Comparison of ENCODE assay signal across 1 cellular context in the genomic region with DNA sequence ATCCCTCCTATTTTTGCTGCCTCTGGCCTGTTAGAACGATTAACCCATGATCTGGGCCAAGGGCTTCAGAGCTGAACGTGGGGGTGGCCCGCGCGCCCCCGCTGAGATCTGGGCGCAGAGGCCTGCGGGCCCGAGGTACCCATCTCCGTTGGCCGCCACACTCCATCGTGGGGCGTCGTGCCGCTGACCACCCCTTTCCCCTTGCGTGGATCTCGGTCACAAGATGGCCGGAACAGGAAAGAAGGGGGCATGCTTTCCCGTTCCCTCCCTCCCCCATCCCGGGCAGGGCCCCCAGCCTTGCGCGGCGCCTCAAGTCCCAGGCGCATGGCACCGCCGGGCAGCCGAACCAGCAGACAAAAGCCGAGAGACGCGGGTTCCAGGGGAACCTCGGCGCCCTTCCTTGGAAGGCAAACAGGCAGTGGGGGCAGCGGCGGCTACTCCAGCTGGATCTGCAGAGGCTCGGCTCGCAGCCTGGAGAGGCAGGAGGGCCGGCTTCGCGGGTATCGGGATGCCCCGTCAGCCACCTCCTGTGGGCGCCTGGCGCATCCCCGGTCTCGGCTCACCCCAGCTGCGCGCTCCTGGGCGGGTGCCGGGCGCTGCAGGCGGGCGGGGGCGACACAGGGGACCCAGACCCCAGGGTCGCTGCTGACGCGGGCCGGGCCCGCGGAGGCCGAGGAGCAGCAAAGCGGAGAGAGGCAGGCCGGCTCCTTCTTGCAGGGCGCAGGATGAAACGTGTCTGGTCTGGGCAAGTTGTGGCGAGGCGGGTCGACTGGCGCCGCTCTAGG.
A peak's percentile ranks its signal among the peaks of the same experiment; 100 is the strongest.
TF ChIP-seq lines count a peak whose summit lies in the region.

No MANE protein-coding gene starts in this region.

TF ChIP-seq in HEK293, 187 proteins besides CTCF, POLR2A, EP300 and RAD21 (continued from another document and continues in another):
- TF ChIP-seq, protein P1, sequence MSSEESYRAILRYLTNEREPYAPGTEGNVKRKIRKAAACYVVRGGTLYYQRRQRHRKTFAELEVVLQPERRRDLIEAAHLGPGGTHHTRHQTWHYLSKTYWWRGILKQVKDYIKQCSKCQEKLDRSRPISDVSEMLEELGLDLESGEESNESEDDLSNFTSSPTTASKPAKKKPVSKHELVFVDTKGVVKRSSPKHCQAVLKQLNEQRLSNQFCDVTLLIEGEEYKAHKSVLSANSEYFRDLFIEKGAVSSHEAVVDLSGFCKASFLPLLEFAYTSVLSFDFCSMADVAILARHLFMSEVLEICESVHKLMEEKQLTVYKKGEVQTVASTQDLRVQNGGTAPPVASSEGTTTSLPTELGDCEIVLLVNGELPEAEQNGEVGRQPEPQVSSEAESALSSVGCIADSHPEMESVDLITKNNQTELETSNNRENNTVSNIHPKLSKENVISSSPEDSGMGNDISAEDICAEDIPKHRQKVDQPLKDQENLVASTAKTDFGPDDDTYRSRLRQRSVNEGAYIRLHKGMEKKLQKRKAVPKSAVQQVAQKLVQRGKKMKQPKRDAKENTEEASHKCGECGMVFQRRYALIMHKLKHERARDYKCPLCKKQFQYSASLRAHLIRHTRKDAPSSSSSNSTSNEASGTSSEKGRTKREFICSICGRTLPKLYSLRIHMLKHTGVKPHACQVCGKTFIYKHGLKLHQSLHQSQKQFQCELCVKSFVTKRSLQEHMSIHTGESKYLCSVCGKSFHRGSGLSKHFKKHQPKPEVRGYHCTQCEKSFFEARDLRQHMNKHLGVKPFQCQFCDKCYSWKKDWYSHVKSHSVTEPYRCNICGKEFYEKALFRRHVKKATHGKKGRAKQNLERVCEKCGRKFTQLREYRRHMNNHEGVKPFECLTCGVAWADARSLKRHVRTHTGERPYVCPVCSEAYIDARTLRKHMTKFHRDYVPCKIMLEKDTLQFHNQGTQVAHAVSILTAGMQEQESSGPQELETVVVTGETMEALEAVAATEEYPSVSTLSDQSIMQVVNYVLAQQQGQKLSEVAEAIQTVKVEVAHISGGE (tag by site-specific recombination; conservative IDR thresholded peaks at IDR 0.05; ENCODE audit: low read depth), result peak; percentile 59; the same call in 1 of the 2 replicates
- TF ChIP-seq KLF10 (tag by site-specific recombination; IDR thresholded peaks at IDR 0.05), result no peak
- TF ChIP-seq, protein P2, sequence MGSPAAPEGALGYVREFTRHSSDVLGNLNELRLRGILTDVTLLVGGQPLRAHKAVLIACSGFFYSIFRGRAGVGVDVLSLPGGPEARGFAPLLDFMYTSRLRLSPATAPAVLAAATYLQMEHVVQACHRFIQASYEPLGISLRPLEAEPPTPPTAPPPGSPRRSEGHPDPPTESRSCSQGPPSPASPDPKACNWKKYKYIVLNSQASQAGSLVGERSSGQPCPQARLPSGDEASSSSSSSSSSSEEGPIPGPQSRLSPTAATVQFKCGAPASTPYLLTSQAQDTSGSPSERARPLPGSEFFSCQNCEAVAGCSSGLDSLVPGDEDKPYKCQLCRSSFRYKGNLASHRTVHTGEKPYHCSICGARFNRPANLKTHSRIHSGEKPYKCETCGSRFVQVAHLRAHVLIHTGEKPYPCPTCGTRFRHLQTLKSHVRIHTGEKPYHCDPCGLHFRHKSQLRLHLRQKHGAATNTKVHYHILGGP (tag by site-specific recombination; IDR thresholded peaks at IDR 0.05), result no peak
- no peak for TF ChIP-seq SALL2 (tag by site-specific recombination; IDR thresholded peaks at IDR 0.05; ENCODE audit: borderline replicate concordance)
- TF ChIP-seq ZNF843 (tag by site-specific recombination; IDR thresholded peaks at IDR 0.05), result no peak
- no peak for TF ChIP-seq ZNF214 (tag by site-specific recombination; IDR thresholded peaks at IDR 0.05; ENCODE audit: borderline replicate concordance)
- TF ChIP-seq, protein P3, sequence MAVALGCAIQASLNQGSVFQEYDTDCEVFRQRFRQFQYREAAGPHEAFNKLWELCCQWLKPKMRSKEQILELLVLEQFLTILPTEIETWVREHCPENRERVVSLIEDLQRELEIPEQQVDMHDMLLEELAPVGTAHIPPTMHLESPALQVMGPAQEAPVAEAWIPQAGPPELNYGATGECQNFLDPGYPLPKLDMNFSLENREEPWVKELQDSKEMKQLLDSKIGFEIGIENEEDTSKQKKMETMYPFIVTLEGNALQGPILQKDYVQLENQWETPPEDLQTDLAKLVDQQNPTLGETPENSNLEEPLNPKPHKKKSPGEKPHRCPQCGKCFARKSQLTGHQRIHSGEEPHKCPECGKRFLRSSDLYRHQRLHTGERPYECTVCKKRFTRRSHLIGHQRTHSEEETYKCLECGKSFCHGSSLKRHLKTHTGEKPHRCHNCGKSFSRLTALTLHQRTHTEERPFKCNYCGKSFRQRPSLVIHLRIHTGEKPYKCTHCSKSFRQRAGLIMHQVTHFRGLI (tag by site-specific recombination; IDR thresholded peaks at IDR 0.05), result peak; percentile 42; the same call in 1 of the 2 replicates
- TF ChIP-seq ZNF221 (tag by site-specific recombination; IDR thresholded peaks at IDR 0.05; ENCODE audit: borderline replicate concordance), result no peak
- TF ChIP-seq ZFP3 (tag by site-specific recombination; IDR thresholded peaks at IDR 0.05; ENCODE audit: low read depth), result no peak
- TF ChIP-seq, protein P4, sequence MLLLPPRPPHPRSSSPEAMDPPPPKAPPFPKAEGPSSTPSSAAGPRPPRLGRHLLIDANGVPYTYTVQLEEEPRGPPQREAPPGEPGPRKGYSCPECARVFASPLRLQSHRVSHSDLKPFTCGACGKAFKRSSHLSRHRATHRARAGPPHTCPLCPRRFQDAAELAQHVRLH (tag by site-specific recombination; IDR thresholded peaks at IDR 0.05), result no peak
- TF ChIP-seq ZNF48 (tag by site-specific recombination; IDR thresholded peaks at IDR 0.05), result no peak
- TF ChIP-seq ZNF660 (tag by site-specific recombination; IDR thresholded peaks at IDR 0.05), result peak; percentile 21
- no peak for TF ChIP-seq ZNF561 (tag by site-specific recombination; IDR thresholded peaks at IDR 0.05; ENCODE audit: borderline replicate concordance)
- TF ChIP-seq, protein P5, sequence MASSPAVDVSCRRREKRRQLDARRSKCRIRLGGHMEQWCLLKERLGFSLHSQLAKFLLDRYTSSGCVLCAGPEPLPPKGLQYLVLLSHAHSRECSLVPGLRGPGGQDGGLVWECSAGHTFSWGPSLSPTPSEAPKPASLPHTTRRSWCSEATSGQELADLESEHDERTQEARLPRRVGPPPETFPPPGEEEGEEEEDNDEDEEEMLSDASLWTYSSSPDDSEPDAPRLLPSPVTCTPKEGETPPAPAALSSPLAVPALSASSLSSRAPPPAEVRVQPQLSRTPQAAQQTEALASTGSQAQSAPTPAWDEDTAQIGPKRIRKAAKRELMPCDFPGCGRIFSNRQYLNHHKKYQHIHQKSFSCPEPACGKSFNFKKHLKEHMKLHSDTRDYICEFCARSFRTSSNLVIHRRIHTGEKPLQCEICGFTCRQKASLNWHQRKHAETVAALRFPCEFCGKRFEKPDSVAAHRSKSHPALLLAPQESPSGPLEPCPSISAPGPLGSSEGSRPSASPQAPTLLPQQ (tag by site-specific recombination; IDR thresholded peaks at IDR 0.05), result no peak
- no peak for TF ChIP-seq ZNF211 (tag by site-specific recombination; IDR thresholded peaks at IDR 0.05; ENCODE audit: low read depth)
- no peak for TF ChIP-seq ZBTB1 (tag by site-specific recombination; IDR thresholded peaks at IDR 0.05)
- peak; percentile 65 for TF ChIP-seq ZNF335 (tag by site-specific recombination; conservative IDR thresholded peaks at IDR 0.05)
- TF ChIP-seq ZNF664 (tag by site-specific recombination; IDR thresholded peaks at IDR 0.05), result no peak
- TF ChIP-seq, protein P6, sequence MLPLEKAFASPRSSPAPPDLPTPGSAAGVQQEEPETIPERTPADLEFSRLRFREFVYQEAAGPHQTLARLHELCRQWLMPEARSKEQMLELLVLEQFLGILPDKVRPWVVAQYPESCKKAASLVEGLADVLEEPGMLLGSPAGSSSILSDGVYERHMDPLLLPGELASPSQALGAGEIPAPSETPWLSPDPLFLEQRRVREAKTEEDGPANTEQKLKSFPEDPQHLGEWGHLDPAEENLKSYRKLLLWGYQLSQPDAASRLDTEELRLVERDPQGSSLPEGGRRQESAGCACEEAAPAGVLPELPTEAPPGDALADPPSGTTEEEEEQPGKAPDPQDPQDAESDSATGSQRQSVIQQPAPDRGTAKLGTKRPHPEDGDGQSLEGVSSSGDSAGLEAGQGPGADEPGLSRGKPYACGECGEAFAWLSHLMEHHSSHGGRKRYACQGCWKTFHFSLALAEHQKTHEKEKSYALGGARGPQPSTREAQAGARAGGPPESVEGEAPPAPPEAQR (tag by site-specific recombination; IDR thresholded peaks at IDR 0.05), result no peak
- no peak; the same call in 1 of the 2 replicates for TF ChIP-seq ZNF76 (tag by site-specific recombination; IDR thresholded peaks at IDR 0.05; ENCODE audit: borderline replicate concordance, low read depth)
- TF ChIP-seq ZFP37 (tag by site-specific recombination; IDR thresholded peaks at IDR 0.05), result no peak; the same call in 1 of the 2 replicates
- peak; percentile 54; the same call in 1 of the 2 replicates for TF ChIP-seq ZNF501 (tag by site-specific recombination; IDR thresholded peaks at IDR 0.05)
- no peak for TF ChIP-seq ZNF112 (tag by site-specific recombination; IDR thresholded peaks at IDR 0.05)
- TF ChIP-seq ZNF521 (tag by site-specific recombination; IDR thresholded peaks at IDR 0.05), result no peak
- no peak for TF ChIP-seq ZNF10 (tag by site-specific recombination; IDR thresholded peaks at IDR 0.05)
- peak; percentile 77 for TF ChIP-seq SP2 (tag by site-specific recombination; IDR thresholded peaks at IDR 0.05)
- no peak for TF ChIP-seq ZNF140 (tag by site-specific recombination; IDR thresholded peaks at IDR 0.05)
- peak; percentile 58; the same call in 1 of the 2 replicates for TF ChIP-seq ZBTB20 (tag by site-specific recombination; IDR thresholded peaks at IDR 0.05)
- no peak for TF ChIP-seq ZNF610 (tag by site-specific recombination; IDR thresholded peaks at IDR 0.05; ENCODE audit: borderline replicate concordance)
- TF ChIP-seq ZNF624 (tag by site-specific recombination; IDR thresholded peaks at IDR 0.05), result no peak
- TF ChIP-seq, protein P7, sequence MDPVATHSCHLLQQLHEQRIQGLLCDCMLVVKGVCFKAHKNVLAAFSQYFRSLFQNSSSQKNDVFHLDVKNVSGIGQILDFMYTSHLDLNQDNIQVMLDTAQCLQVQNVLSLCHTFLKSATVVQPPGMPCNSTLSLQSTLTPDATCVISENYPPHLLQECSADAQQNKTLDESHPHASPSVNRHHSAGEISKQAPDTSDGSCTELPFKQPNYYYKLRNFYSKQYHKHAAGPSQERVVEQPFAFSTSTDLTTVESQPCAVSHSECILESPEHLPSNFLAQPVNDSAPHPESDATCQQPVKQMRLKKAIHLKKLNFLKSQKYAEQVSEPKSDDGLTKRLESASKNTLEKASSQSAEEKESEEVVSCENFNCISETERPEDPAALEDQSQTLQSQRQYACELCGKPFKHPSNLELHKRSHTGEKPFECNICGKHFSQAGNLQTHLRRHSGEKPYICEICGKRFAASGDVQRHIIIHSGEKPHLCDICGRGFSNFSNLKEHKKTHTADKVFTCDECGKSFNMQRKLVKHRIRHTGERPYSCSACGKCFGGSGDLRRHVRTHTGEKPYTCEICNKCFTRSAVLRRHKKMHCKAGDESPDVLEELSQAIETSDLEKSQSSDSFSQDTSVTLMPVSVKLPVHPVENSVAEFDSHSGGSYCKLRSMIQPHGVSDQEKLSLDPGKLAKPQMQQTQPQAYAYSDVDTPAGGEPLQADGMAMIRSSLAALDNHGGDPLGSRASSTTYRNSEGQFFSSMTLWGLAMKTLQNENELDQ (tag by site-specific recombination; IDR thresholded peaks at IDR 0.05; ENCODE audit: low read depth), result no peak
- TF ChIP-seq ZNF426 (tag by site-specific recombination; IDR thresholded peaks at IDR 0.05), result no peak
- no peak for TF ChIP-seq ZNF555 (tag by site-specific recombination; conservative IDR thresholded peaks at IDR 0.05)
- TF ChIP-seq, protein P8, sequence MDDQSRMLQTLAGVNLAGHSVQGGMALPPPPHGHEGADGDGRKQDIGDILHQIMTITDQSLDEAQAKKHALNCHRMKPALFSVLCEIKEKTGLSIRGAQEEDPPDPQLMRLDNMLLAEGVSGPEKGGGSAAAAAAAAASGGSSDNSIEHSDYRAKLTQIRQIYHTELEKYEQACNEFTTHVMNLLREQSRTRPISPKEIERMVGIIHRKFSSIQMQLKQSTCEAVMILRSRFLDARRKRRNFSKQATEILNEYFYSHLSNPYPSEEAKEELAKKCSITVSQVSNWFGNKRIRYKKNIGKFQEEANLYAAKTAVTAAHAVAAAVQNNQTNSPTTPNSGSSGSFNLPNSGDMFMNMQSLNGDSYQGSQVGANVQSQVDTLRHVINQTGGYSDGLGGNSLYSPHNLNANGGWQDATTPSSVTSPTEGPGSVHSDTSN (CRISPR knock-in tag; IDR thresholded peaks at IDR 0.05), result no peak
- TF ChIP-seq GLI4 (tag by site-specific recombination; IDR thresholded peaks at IDR 0.05), result no peak
- TF ChIP-seq, protein P9, sequence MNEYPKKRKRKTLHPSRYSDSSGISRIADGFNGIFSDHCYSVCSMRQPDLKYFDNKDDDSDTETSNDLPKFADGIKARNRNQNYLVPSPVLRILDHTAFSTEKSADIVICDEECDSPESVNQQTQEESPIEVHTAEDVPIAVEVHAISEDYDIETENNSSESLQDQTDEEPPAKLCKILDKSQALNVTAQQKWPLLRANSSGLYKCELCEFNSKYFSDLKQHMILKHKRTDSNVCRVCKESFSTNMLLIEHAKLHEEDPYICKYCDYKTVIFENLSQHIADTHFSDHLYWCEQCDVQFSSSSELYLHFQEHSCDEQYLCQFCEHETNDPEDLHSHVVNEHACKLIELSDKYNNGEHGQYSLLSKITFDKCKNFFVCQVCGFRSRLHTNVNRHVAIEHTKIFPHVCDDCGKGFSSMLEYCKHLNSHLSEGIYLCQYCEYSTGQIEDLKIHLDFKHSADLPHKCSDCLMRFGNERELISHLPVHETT (tag by site-specific recombination; IDR thresholded peaks at IDR 0.05), result no peak
- 0 out of 2 replicates have a peak, but pooled peaks have one; percentile 39 for TF ChIP-seq ZXDB (tag by site-specific recombination; IDR thresholded peaks at IDR 0.05)
- no peak for TF ChIP-seq ZNF404 (tag by site-specific recombination; IDR thresholded peaks at IDR 0.05)
- TF ChIP-seq, protein P10, sequence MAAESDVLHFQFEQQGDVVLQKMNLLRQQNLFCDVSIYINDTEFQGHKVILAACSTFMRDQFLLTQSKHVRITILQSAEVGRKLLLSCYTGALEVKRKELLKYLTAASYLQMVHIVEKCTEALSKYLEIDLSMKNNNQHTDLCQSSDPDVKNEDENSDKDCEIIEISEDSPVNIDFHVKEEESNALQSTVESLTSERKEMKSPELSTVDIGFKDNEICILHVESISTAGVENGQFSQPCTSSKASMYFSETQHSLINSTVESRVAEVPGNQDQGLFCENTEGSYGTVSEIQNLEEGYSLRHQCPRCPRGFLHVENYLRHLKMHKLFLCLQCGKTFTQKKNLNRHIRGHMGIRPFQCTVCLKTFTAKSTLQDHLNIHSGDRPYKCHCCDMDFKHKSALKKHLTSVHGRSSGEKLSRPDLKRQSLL (tag by site-specific recombination; IDR thresholded peaks at IDR 0.05), result no peak
- no peak for TF ChIP-seq SCRT2 (tag by site-specific recombination; IDR thresholded peaks at IDR 0.05)
- no peak for TF ChIP-seq ZNF776 (tag by site-specific recombination; IDR thresholded peaks at IDR 0.05; ENCODE audit: borderline replicate concordance)
- no peak for TF ChIP-seq ZNF146 (tag by site-specific recombination; IDR thresholded peaks at IDR 0.05)
- TF ChIP-seq ZNF544 (tag by site-specific recombination; IDR thresholded peaks at IDR 0.05), result no peak
- no peak for TF ChIP-seq ZNF37A (tag by site-specific recombination; IDR thresholded peaks at IDR 0.05)
- TF ChIP-seq ZNF354C (tag by site-specific recombination; IDR thresholded peaks at IDR 0.05; ENCODE audit: borderline replicate concordance, low read depth), result no peak
- no peak for TF ChIP-seq ZNF155 (tag by site-specific recombination; IDR thresholded peaks at IDR 0.05)
- no peak for TF ChIP-seq MZF1 (tag by site-specific recombination; IDR thresholded peaks at IDR 0.05; ENCODE audit: borderline replicate concordance)
- no peak for TF ChIP-seq ZNF248 (tag by site-specific recombination; IDR thresholded peaks at IDR 0.05)
